ENCODE assay signal across 16 cellular contexts in the genomic region with DNA sequence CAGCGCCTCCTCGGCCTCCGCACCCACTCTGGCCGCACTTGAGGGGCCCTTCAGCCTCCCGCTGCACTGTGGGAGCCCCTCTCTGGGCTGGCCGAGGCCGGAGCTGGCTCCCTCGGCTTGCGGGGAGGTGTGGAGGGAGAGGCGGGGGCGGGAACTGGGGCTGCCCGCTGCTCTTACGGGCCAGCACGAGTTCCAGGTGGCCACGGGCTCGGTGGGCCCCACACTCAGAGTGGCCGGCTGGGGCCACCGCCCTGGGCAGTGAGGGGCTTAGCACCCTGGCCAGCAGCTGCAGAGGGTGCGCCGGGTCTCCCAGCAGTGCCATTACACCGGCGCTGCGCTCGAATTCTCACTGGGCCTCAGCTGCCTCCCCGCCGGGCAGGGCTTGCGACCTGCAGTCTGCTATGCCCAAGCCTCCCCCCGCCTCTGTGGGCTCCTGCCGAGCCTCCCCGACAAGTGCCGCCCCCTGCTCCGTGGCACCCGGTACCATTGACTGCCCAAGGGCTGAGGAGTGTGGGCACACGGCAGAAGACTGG.
"Had no signal": no experiment of that assay in that cellular context is flagged by ENCODE, and none has a peak within 500 bp of the region (broad histone marks: within the 10 kb centered on the region; RNA-seq: fewer than 3 reads in every experiment).

No MANE protein-coding gene starts in this region.

- H3K36me3 Mint-ChIP-seq: naive thymus-derived CD4-positive, alpha-beta T cell had no signal

- H3K4me1 Mint-ChIP-seq: naive thymus-derived CD4-positive, alpha-beta T cell had no signal

- H3K27ac Mint-ChIP-seq: naive thymus-derived CD4-positive, alpha-beta T cell; nephron progenitor cell had no signal

- H3K4me3 ChIP-seq: colonic mucosa, esophagus squamous epithelium, gastroesophageal sphincter, left ventricle myocardium inferior, tibial nerve had no signal

- ATAC-seq: gastroesophageal sphincter; naive thymus-derived CD4-positive, alpha-beta T cell; stimulated activated naive CD8-positive, alpha-beta T cell treated with anti-CD3 and anti-CD28 coated beads, Interleukin-15, Interleukin-2, amounts not matched to agents 100 U/mL and 50 U/mL, for 24 hours had no signal

- H3K9me3 ChIP-seq: colonic mucosa, neutrophil had no signal

- H3K36me3 ChIP-seq: colonic mucosa, esophagus squamous epithelium, gastroesophageal sphincter, left ventricle myocardium inferior, neutrophil, tibial nerve had no signal

- DNase-seq: cerebellar nuclear complex; colonic mucosa; dermis blood vessel endothelial cell; esophagus squamous epithelium; foreskin fibroblast; glutamatergic neuron; islet precursor cell; left ventricle myocardium inferior; naive thymus-derived CD4-positive, alpha-beta T cell; nephron progenitor cell; small intestine; stimulated activated CD4-positive, alpha-beta T cell treated with anti-CD3 and anti-CD28 coated beads, Interleukin-2, amount 100 ng/mL, for 48 hours; stimulated activated naive CD8-positive, alpha-beta T cell treated with anti-CD3 and anti-CD28 coated beads, Interleukin-15, Interleukin-2, amounts not matched to agents 100 U/mL and 50 U/mL, for 24 hours had no signal

- H3K27me3 ChIP-seq: colonic mucosa, esophagus squamous epithelium, gastroesophageal sphincter, neutrophil, tibial nerve had no signal

- H3K27ac ChIP-seq: colonic mucosa, esophagus squamous epithelium, gastroesophageal sphincter, left ventricle myocardium inferior, neutrophil, tibial nerve had no signal

- H3K4me3 Mint-ChIP-seq: naive thymus-derived CD4-positive, alpha-beta T cell; nephron progenitor cell had no signal

- H3K4me1 ChIP-seq: colonic mucosa, esophagus squamous epithelium, gastroesophageal sphincter, left ventricle myocardium inferior, tibial nerve had no signal

- H3K27me3 Mint-ChIP-seq: naive thymus-derived CD4-positive, alpha-beta T cell had no signal
